Comparison of ENCODE assay signal across 8 cellular contexts in the genomic region with DNA sequence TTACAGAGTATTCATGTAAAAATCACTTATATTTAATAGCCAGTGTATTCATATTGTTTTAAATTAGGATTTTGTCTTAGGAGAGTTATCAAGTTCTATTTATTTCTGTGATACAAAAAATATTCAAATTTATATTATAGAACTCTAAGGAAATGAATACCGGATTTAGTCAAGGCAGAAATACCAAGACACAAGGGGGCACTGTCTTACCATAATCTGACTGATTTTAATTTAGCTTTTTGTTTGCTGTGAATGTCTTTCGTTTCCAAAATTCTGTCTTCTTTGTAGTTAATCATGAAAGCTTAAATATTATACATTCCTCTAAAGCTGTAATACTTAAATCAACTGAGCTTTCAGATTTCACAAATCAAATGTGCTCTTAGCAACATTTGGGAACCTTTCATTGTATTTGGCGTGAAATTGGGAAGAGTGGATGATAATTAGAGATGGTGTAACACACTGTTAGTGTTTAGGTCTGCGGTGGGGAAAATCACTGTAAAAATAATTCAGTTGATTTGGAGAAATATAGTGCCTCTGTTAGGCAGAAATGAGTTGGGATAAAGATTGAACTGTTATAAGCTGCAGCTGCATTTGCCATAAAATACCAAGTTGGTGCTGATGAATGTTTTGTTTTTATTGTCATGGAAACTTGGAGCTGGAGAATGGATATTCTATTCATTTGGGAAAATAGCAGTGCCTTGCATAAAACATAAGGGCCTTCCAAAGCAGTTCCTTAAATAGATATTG.
DNase-seq lines count a peak whose midpoint lies in the region; ATAC-seq, FAIRE-seq and TF ChIP-seq lines count a peak whose summit lies in the region.

No MANE protein-coding gene starts in this region.

- no peaks in the 10 kb centered on the region for H3K27me3 ChIP-seq in liver (ENCODE audit: control insufficient read depth in 4 of 4, insufficient read depth in 4 of 4, low read length in 3 of 4)

- peak overlapping the region in 1 of 2 donors; percentile 34 for H3K9ac ChIP-seq in liver (ENCODE audit: low read depth in 1 of 2, low read length in 2 of 2)

- CTCF ChIA-PET in HEK293 (lab: Yijun Ruan, JAX), result interaction anchor here (0.6 to 3.6 kb wide), 23 partner anchors 8 to 655 kb away, joined by 3 to 33 read pairs (median 4); no protein-coding TSS in a partner anchor

- no peak overlapping the region for H3K27ac ChIP-seq in HEK293 (ENCODE audit: extremely low read depth, low read depth, low read length)
- peak overlapping the region; percentile 48 for H3K27ac ChIP-seq in cingulate gyrus (ENCODE audit: low read depth, low read length)
- peak overlapping the region in 1 of 2 donors; percentile 19 for H3K27ac ChIP-seq in liver (ENCODE audit: low read depth in 1 of 2, low read length in 2 of 2)

- FAIRE-seq in urothelium cell line (lab: Jason Lieb, UNC), result no peak

- no peak overlapping the region for H3K4me3 ChIP-seq in HEK293 (ENCODE audit: low read depth, low read length)
- no peak overlapping the region for H3K4me3 ChIP-seq in liver (ENCODE audit: low read depth in 1 of 3, low read length in 3 of 3)

- no peak for ATAC-seq in GM19395 (IDR thresholded peaks at IDR 0.05; ENCODE audit: unreplicated experiment)

- no peaks in the 10 kb centered on the region for H3K9me3 ChIP-seq in HEK293 (ENCODE audit: control insufficient read depth, insufficient read depth, low read depth, low read length)
- H3K9me3 ChIP-seq in liver (ENCODE audit: control insufficient read depth in 4 of 4, low read length in 3 of 4), result no peaks in the 10 kb centered on the region

- POLR2A ChIA-PET in HEK293 (lab: Yijun Ruan, JAX), result no interaction called here

- no peaks in the 10 kb centered on the region for H3K36me3 ChIP-seq in HEK293 (ENCODE audit: control insufficient read depth in 2 of 2, insufficient read depth in 1 of 2, low read length in 2 of 2)
- H3K36me3 ChIP-seq in liver (ENCODE audit: control insufficient read depth in 4 of 4, insufficient read depth in 3 of 4, low read depth in 1 of 4, low read length in 3 of 4), result no peaks in the 10 kb centered on the region

- 15% methylated on average over 4 of the region's 4 CpGs for WGBS in liver

- peak; percentile 89 to 91 for TF ChIP-seq RAD21 in liver (IDR thresholded peaks at IDR 0.05)

- TF ChIP-seq CTCF in HEK293 (tag by site-specific recombination; IDR thresholded peaks at IDR 0.05), result no peak
- peak; percentile 70 for TF ChIP-seq CTCF in liver (IDR thresholded peaks at IDR 0.05; ENCODE audit: low read depth, low read length, missing input control)

- DNase-seq in AML-193 (lab: John Stamatoyannopoulos, UW), result peak; percentile 61 to 65
- DNase-seq in NCI-H774 (lab: John Stamatoyannopoulos, UW), result peak; percentile 60
- DNase-seq in urothelium cell line (ENCODE audit: low spot score), result peak; percentile 15
- no peak for DNase-seq in activated T-cell treated with anti-CD3 and anti-CD28 coated beads for 4 hours

- H3K4me1 ChIP-seq in HEK293 (ENCODE audit: control insufficient read depth, insufficient read depth, low read length) (peaks cover 5% of the 10 kb centered on the region; the same call in 1 of the 2 replicates), liver (ENCODE audit: control insufficient read depth in 4 of 4, insufficient read depth in 4 of 4, low read length in 3 of 4) (peaks cover 0 to 24% (median 19%) of the 10 kb centered on the region in 4 donors)

TF ChIP-seq in HEK293, 187 proteins besides CTCF, POLR2A, EP300 and RAD21:
- TF ChIP-seq ZNF626 (tag by site-specific recombination; IDR thresholded peaks at IDR 0.05) (no peak), OVOL3 (tag by site-specific recombination; IDR thresholded peaks at IDR 0.05) (no peak), ZNF654 (tag by site-specific recombination; IDR thresholded peaks at IDR 0.05; ENCODE audit: low read depth) (peak; percentile 64), ZNF112 (tag by site-specific recombination; IDR thresholded peaks at IDR 0.05) (no peak), ZNF114 (tag by site-specific recombination; IDR thresholded peaks at IDR 0.05) (no peak), ZNF623 (tag by site-specific recombination; IDR thresholded peaks at IDR 0.05) (no peak)

TF ChIP-seq in liver, 16 proteins besides CTCF, POLR2A, EP300 and RAD21:
- TF ChIP-seq TAF1 (conservative IDR thresholded peaks at IDR 0.05) (no peak), HNF4G (IDR thresholded peaks at IDR 0.05) (no peak)
- TF ChIP-seq, protein P1, sequence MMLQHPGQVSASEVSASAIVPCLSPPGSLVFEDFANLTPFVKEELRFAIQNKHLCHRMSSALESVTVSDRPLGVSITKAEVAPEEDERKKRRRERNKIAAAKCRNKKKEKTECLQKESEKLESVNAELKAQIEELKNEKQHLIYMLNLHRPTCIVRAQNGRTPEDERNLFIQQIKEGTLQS (IDR thresholded peaks at IDR 0.05), result no peak
- TF ChIP-seq, protein P2, sequence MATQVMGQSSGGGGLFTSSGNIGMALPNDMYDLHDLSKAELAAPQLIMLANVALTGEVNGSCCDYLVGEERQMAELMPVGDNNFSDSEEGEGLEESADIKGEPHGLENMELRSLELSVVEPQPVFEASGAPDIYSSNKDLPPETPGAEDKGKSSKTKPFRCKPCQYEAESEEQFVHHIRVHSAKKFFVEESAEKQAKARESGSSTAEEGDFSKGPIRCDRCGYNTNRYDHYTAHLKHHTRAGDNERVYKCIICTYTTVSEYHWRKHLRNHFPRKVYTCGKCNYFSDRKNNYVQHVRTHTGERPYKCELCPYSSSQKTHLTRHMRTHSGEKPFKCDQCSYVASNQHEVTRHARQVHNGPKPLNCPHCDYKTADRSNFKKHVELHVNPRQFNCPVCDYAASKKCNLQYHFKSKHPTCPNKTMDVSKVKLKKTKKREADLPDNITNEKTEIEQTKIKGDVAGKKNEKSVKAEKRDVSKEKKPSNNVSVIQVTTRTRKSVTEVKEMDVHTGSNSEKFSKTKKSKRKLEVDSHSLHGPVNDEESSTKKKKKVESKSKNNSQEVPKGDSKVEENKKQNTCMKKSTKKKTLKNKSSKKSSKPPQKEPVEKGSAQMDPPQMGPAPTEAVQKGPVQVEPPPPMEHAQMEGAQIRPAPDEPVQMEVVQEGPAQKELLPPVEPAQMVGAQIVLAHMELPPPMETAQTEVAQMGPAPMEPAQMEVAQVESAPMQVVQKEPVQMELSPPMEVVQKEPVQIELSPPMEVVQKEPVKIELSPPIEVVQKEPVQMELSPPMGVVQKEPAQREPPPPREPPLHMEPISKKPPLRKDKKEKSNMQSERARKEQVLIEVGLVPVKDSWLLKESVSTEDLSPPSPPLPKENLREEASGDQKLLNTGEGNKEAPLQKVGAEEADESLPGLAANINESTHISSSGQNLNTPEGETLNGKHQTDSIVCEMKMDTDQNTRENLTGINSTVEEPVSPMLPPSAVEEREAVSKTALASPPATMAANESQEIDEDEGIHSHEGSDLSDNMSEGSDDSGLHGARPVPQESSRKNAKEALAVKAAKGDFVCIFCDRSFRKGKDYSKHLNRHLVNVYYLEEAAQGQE (IDR thresholded peaks at IDR 0.05), result no peak
- TF ChIP-seq, protein P3, sequence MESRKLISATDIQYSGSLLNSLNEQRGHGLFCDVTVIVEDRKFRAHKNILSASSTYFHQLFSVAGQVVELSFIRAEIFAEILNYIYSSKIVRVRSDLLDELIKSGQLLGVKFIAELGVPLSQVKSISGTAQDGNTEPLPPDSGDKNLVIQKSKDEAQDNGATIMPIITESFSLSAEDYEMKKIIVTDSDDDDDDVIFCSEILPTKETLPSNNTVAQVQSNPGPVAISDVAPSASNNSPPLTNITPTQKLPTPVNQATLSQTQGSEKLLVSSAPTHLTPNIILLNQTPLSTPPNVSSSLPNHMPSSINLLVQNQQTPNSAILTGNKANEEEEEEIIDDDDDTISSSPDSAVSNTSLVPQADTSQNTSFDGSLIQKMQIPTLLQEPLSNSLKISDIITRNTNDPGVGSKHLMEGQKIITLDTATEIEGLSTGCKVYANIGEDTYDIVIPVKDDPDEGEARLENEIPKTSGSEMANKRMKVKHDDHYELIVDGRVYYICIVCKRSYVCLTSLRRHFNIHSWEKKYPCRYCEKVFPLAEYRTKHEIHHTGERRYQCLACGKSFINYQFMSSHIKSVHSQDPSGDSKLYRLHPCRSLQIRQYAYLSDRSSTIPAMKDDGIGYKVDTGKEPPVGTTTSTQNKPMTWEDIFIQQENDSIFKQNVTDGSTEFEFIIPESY (IDR thresholded peaks at IDR 0.05), result no peak
